In the genomic region with DNA sequence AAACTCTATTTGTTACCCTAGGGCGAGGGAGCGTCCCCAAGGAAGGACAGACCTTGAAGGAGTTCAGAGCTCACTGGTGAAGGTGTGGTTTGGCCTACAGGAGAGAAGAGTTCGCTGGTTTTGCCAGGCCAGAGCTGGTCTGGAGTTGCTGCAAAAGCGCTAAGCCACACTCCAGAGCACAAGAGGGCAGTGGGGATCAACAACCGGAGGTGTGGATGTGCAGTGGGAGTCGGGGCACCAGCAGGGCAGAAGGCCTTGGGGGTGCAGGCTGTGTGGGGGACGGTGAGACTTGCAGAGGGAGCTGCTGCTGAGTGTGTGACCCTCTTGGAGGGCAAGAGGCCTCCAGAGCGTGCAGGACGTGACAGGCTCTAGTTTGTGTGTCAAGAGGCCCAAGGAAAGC, we compare ENCODE assay signal across 22 cellular contexts. TPM values are rescaled to one million over a fixed set of nuclear protein-coding genes. Genes with fewer than 3 reads are reported as not detected.
DNase-seq lines count a peak whose midpoint lies in the region; ATAC-seq and TF ChIP-seq lines count a peak whose summit lies in the region.
"Had no signal": no experiment of that assay in that cellular context is flagged by ENCODE, and none has a peak within 500 bp of the region (broad histone marks: within the 10 kb centered on the region; RNA-seq: fewer than 3 reads in every experiment).

No MANE protein-coding gene starts in this region.

- no peaks in the 10 kb centered on the region for H3K79me1 ChIP-seq in H9 (ENCODE audit: insufficient read depth, low read depth, low read length, poor library complexity, severe bottlenecking)

- no peak overlapping the region for H2AFZ ChIP-seq in H9 (ENCODE audit: low read length)

- H3K4me3 ChIP-seq in Caco-2 (ENCODE audit: low read depth, low read length) (no peak overlapping the region), lower lobe of right lung (no peak overlapping the region), breast epithelium (no peak overlapping the region)
- H3K4me3 ChIP-seq: A549 had no signal

- H2BK5ac ChIP-seq in H9 (ENCODE audit: insufficient read length, low read length): no peak overlapping the region

- H3K9me3 ChIP-seq in Caco-2: no peaks in the 10 kb centered on the region; the same call in 1 of the 2 replicates
- no peaks in the 10 kb centered on the region for H3K9me3 ChIP-seq in H9 (ENCODE audit: control insufficient read depth, low read depth, low read length)
- H3K9me3 ChIP-seq in lower lobe of right lung: no peaks in the 10 kb centered on the region
- H3K9me3 ChIP-seq in breast epithelium: no peaks in the 10 kb centered on the region

- H4K5ac ChIP-seq in H9 (ENCODE audit: insufficient read length, low read depth, low read length): no peak overlapping the region

- POLR2A ChIA-PET in Caco-2 (lab: Charles Lee) (no interaction called here), WTC11 (lab: Charles Lee) (no interaction called here)

- H2BK20ac ChIP-seq in H9 (ENCODE audit: low read depth, low read length, poor library complexity, severe bottlenecking): no peak overlapping the region

- H3K27ac Mint-ChIP-seq in Caco-2 (ENCODE audit: unreplicated experiment) (peak overlapping the region; percentile 44), H9 (peak overlapping the region; percentile 37 to 65 (median 59); a peak in 3 of 7 replicates), WTC11 (peak overlapping the region; percentile 34)
- H3K27ac Mint-ChIP-seq: B cell, CD14-positive monocyte, HFFc6 had no signal

- no peak for TF ChIP-seq CTCF in Caco-2 (IDR thresholded peaks at IDR 0.05; ENCODE audit: insufficient read depth in 1 of 2, low read depth in 1 of 2, low read length in 1 of 2, severe bottlenecking in 1 of 2, unreplicated experiment in 1 of 2)
- no peak for TF ChIP-seq CTCF in H9 (conservative IDR thresholded peaks at IDR 0.05)
- no peak for TF ChIP-seq CTCF in WTC11 (IDR thresholded peaks at IDR 0.05)
- TF ChIP-seq CTCF in lower lobe of right lung (IDR thresholded peaks at IDR 0.05): no peak
- no peak for TF ChIP-seq CTCF in breast epithelium (IDR thresholded peaks at IDR 0.05)

- BruUV-seq in Caco-2 (replicated peaks; lab: Mats Ljungman, UMichigan): no TSS peak

- H3K79me2 ChIP-seq in H9 (ENCODE audit: insufficient read depth, low read length): no peaks in the 10 kb centered on the region

- DNase-seq in Caco-2 (no peak), H9 (no peak), WTC11 (ENCODE audit: low spot score) (peak; percentile 22), lower lobe of right lung (no peak), breast epithelium (ENCODE audit: low spot score in 2 of 2) (no peak)
- no peak for DNase-seq in stimulated activated CD4-positive, alpha-beta T cell treated with anti-CD3 and anti-CD28 coated beads, Interleukin-2, amount 100 ng/mL, for 48 hours
- DNase-seq: DMS53, GDM1, HFFc6, Kasumi-1, NCI-H1694, NCI-H2081, NCI-H2171, NCI-H524 treated with DMSO at 0.1 percent for 48 hours, OCI-M1, SHP77 treated with DMSO at 0.1 percent for 48 hours had no signal

- H3K9me3 Mint-ChIP-seq in Caco-2 (ENCODE audit: unreplicated experiment): peaks cover 27% of the 10 kb centered on the region
- H3K9me3 Mint-ChIP-seq in H9: peaks cover 9 to 17% of the 10 kb centered on the region in 2 experiments
- peaks cover 23% of the 10 kb centered on the region for H3K9me3 Mint-ChIP-seq in WTC11

- peak; percentile 80 for ATAC-seq in WTC11
- ATAC-seq in lower lobe of right lung: peak; percentile 21 to 64
- no peak for ATAC-seq in HG02588 (IDR thresholded peaks at IDR 0.05; ENCODE audit: unreplicated experiment)
- no peak for ATAC-seq in HG02678 (IDR thresholded peaks at IDR 0.05; ENCODE audit: unreplicated experiment)

- H3K23ac ChIP-seq in H9 (ENCODE audit: insufficient read length, low read depth, low read length): no peak overlapping the region

- TF ChIP-seq POLR2A in breast epithelium (IDR thresholded peaks at IDR 0.05): no peak

- CTCF ChIA-PET in Caco-2 (lab: Charles Lee) (no interaction called here), WTC11 (lab: Charles Lee) (interaction anchor here (1.2 kb wide), 1 partner anchor 12 kb away, joined by 3 read pairs; no protein-coding TSS in a partner anchor)

- H2BK120ac ChIP-seq in H9 (ENCODE audit: low read depth, low read length, poor library complexity, severe bottlenecking): no peak overlapping the region

- H3K4ac ChIP-seq in H9 (ENCODE audit: low read depth, low read length): no peak overlapping the region

- H3K36me3 ChIP-seq in Caco-2 (ENCODE audit: control insufficient read depth, insufficient read depth, low read length) (no peaks in the 10 kb centered on the region), lower lobe of right lung (no peaks in the 10 kb centered on the region), breast epithelium (no peaks in the 10 kb centered on the region)

- H3K4me1 Mint-ChIP-seq in Caco-2 (ENCODE audit: low read depth, unreplicated experiment) (no peaks in the 10 kb centered on the region), H9 (no peaks in the 10 kb centered on the region), WTC11 (peaks cover 5% of the 10 kb centered on the region; the same call in 1 of the 2 replicates)
- H3K4me1 Mint-ChIP-seq: B cell, CD14-positive monocyte had no signal

- H3K36me3 Mint-ChIP-seq in Caco-2 (ENCODE audit: insufficient read depth, unreplicated experiment): no peaks in the 10 kb centered on the region
- peaks cover 0 to 10% (median 0%) of the 10 kb centered on the region in 3 experiments; a peak in 2 of 7 replicates for H3K36me3 Mint-ChIP-seq in H9 (ENCODE audit: insufficient read depth in 1 of 3, low read depth in 3 of 3)
- H3K36me3 Mint-ChIP-seq in WTC11: peaks cover 3% of the 10 kb centered on the region; the same call in 1 of the 2 replicates
- H3K36me3 Mint-ChIP-seq: CD14-positive monocyte had no signal

- H3K27me3 ChIP-seq in Caco-2 (replicated peaks; ENCODE audit: control insufficient read depth, insufficient read depth, low read length) (no peaks in the 10 kb centered on the region), H9 (ENCODE audit: insufficient read depth, low read length) (no peaks in the 10 kb centered on the region), lower lobe of right lung (ENCODE audit: low read depth) (no peaks in the 10 kb centered on the region), breast epithelium (no peaks in the 10 kb centered on the region)

- no peak overlapping the region for H3K14ac ChIP-seq in H9 (ENCODE audit: insufficient read depth, low read length)

- H3K23me2 ChIP-seq in H9 (ENCODE audit: insufficient read length, low read depth, low read length, poor library complexity, severe bottlenecking): no peaks in the 10 kb centered on the region

- H4K8ac ChIP-seq in H9 (replicated peaks; ENCODE audit: insufficient read length, low read depth, low read length): no peak overlapping the region

- H3K27me3 Mint-ChIP-seq in Caco-2 (ENCODE audit: insufficient read depth, unreplicated experiment) (no peaks in the 10 kb centered on the region), H9 (ENCODE audit: low read depth) (no peaks in the 10 kb centered on the region), WTC11 (ENCODE audit: low read depth) (no peaks in the 10 kb centered on the region)

- no peak overlapping the region for H3K56ac ChIP-seq in H9 (ENCODE audit: insufficient read length, low read depth, low read length)

- H2BK15ac ChIP-seq in H9 (ENCODE audit: low read depth, low read length): no peak overlapping the region

- H2AK5ac ChIP-seq in H9 (ENCODE audit: insufficient read length, low read length): no peak overlapping the region

- H3K4me1 ChIP-seq in Caco-2 (no peaks in the 10 kb centered on the region), H9 (ENCODE audit: insufficient read depth, low read length) (no peaks in the 10 kb centered on the region), lower lobe of right lung (peaks cover 5% of the 10 kb centered on the region), breast epithelium (no peaks in the 10 kb centered on the region)
- H3K4me1 ChIP-seq: A549 had no signal

- no peaks in the 10 kb centered on the region for H4K20me1 ChIP-seq in H9 (ENCODE audit: control insufficient read depth, insufficient read depth, insufficient read length)

- H3K18ac ChIP-seq in H9 (ENCODE audit: insufficient read length, low read depth, low read length): no peak overlapping the region

- no peak overlapping the region for H3K27ac ChIP-seq in H9 (ENCODE audit: insufficient read length, low read depth, low read length)
- no peak overlapping the region for H3K27ac ChIP-seq in lower lobe of right lung
- no peak overlapping the region for H3K27ac ChIP-seq in breast epithelium
- H3K27ac ChIP-seq: A549, RWPE1 had no signal

- H2BK12ac ChIP-seq in H9 (ENCODE audit: insufficient read length, low read depth, low read length): no peak overlapping the region

- no peak overlapping the region for H3K4me2 ChIP-seq in H9 (ENCODE audit: insufficient read depth, insufficient read length, low read length)
- H3K4me2 ChIP-seq: A549 had no signal

- intact Hi-C loops in Caco-2 (cut with micrococcal nuclease; ENCODE audit: unreplicated experiment): no loop called here
- intact Hi-C loops in lower lobe of right lung (cut with DNase I): no loop called here
- intact Hi-C loops in breast epithelium (cut with DNase I; ENCODE audit: low total_unique reads): no loop called here

- H3K9ac ChIP-seq in H9 (ENCODE audit: extremely low read depth, insufficient read length, low read length): no peak overlapping the region

- H4K91ac ChIP-seq in H9 (ENCODE audit: insufficient read length, low read depth, low read length): no peak overlapping the region

- WGBS in H9 (ENCODE audit: extremely low coverage, insufficient read length, low lambda C conversion rate): no CpG with 5 or more reads among the region's 9 CpGs

- H3T11ph ChIP-seq in H9 (ENCODE audit: low read length): no peak overlapping the region

- H3K4me3 Mint-ChIP-seq in Caco-2 (ENCODE audit: unreplicated experiment): no peak overlapping the region
- H3K4me3 Mint-ChIP-seq in H9: no peak overlapping the region
- no peak overlapping the region for H3K4me3 Mint-ChIP-seq in WTC11
- H3K4me3 Mint-ChIP-seq: B cell, CD14-positive monocyte, HFFc6 had no signal

TF ChIP-seq in WTC11, 78 proteins besides CTCF, POLR2A, EP300 and RAD21:
- TF ChIP-seq GTF2I (CRISPR knock-in tag; conservative IDR thresholded peaks at IDR 0.05): no peak
- no peak for TF ChIP-seq RELA (CRISPR knock-in tag; IDR thresholded peaks at IDR 0.05; ENCODE audit: borderline replicate concordance)

RNA-seq across cellular contexts. Expression of a gene that starts 14.4 kb away (rescaled TPM):
- total RNA-seq in Caco-2 (2022) (66.6 and 71.9 TPM in 2 replicates), H9 (2021) (70.7 and 72.3 TPM in 2 replicates), WTC11 (2021) (50.5 to 54.1 TPM (median 53.3 TPM) in 3 replicates), lower lobe of right lung (47.5 TPM), breast epithelium (10 to 100 TPM; 61.6 to 71.4 (median 65.4) TPM)

Comparison
In these comparisons a context has a peak if more than half of its experiments do, and no peak if none do; other contexts are left out.
1. ATAC-seq: peak in WTC11 (single experiment) and lower lobe of right lung (2 of 2); none in HG02588 (single experiment) and HG02678 (single experiment).
2. Peak in every context shown above with its lines, with median percentiles within 50 percentile points of each other: H3K27ac Mint-ChIP-seq.